13 cellular contexts compared by ENCODE assay signal in genomic region chr5:112907166-112907611, GRCh38. TPM values are rescaled to one million over a fixed set of nuclear protein-coding genes. Genes with fewer than 3 reads are reported as not detected.
DNase-seq lines count a peak whose midpoint lies in the region; ATAC-seq, FAIRE-seq and TF ChIP-seq lines count a peak whose summit lies in the region.
"Had no signal": no experiment of that assay in that cellular context is flagged by ENCODE, and none has a peak within 500 bp of the region (broad histone marks: within the 10 kb centered on the region; RNA-seq: fewer than 3 reads in every experiment).

No MANE protein-coding gene starts in this region.

- no peak for TF ChIP-seq POLR2A in GM12892 (IDR thresholded peaks at IDR 0.05; ENCODE audit: low read depth, low read length)

- no peaks in the 10 kb centered on the region for H3K9me3 Mint-ChIP-seq in naive B cell

- H3K4me1 Mint-ChIP-seq in naive B cell, result peaks cover 41 to 43% (median 42%) of the 10 kb centered on the region in 3 donors

- H3K36me3 Mint-ChIP-seq in naive B cell, result no peaks in the 10 kb centered on the region

- ATAC-seq in GM21825 (IDR thresholded peaks at IDR 0.05; ENCODE audit: unreplicated experiment), result peak; percentile 44
- peak in 1 of 2 donors; percentile 40 for ATAC-seq in naive B cell (ENCODE audit: low read depth in 2 of 2)
- no peak for ATAC-seq in HG02642 (IDR thresholded peaks at IDR 0.05; ENCODE audit: poor library complexity, unreplicated experiment)
- ATAC-seq in HG02840 (IDR thresholded peaks at IDR 0.05; ENCODE audit: low FRiP score, unreplicated experiment), result no peak
- ATAC-seq in GM18873 (IDR thresholded peaks at IDR 0.05; ENCODE audit: low FRiP score, unreplicated experiment), result no peak

- FAIRE-seq in GM12892 (lab: Jason Lieb, UNC), result peak; percentile 21

- no peaks in the 10 kb centered on the region for H3K27me3 Mint-ChIP-seq in naive B cell

- peak overlapping the region; percentile 1 to 97 (median 86) for H3K27ac Mint-ChIP-seq in naive B cell

- peak overlapping the region in 1 of 8 donors; percentile 21 for H3K4me3 Mint-ChIP-seq in naive B cell

- DNase-seq in GM12892 (ENCODE audit: insufficient read length), result no peak
- DNase-seq in anterior cingulate cortex (lab: John Stamatoyannopoulos, UW), result peak in 34 of 58 donors; percentile 3 to 76 (median 30)
- DNase-seq in naive B cell, result no peak
- no peak for DNase-seq in epidermal melanocyte (ENCODE audit: insufficient read length, low spot score)
- DNase-seq: activated CD4-positive, alpha-beta T cell treated with anti-CD3 and anti-CD28 coated beads for 1 hour; activated gamma-delta T cell treated with Interleukin-2 at 50 U/mL for 16 hours; NCI-H524 treated with DMSO at 0.1 percent for 48 hours; stimulated activated CD4-positive, alpha-beta T cell treated with anti-CD3 and anti-CD28 coated beads, Interleukin-1b, Interleukin-23, amount 100 ng/mL, for 48 hours; stomach had no signal

RNA-seq across cellular contexts. Expression of gene REEP5, which starts 14.8 kb away (rescaled TPM):
- polyA plus RNA-seq in GM12892 (2012; ENCODE audit: missing spikeins), result 25.6 TPM
- polyA plus RNA-seq in naive B cell (ENCODE audit: low read depth in 6 of 6), result 100 to 1,000 TPM in 3 of 6 donors, 10 to 100 TPM in 3; 92.3 to 138 (median 101) TPM

RNA-seq across cellular contexts. Expression of gene SRP19, which starts 46.1 kb away (rescaled TPM):
- 69.2 TPM for polyA plus RNA-seq in GM12892 (2012; ENCODE audit: missing spikeins)
- polyA plus RNA-seq in naive B cell (ENCODE audit: low read depth in 6 of 6), result 100 to 1,000 TPM; 104 to 153 (median 121) TPM

Comparison
In these comparisons a context has a peak if more than half of its experiments do, and no peak if none do; other contexts are left out.
1. DNase-seq: peak in anterior cingulate cortex (34 of 58); none in GM12892 (single experiment), naive B cell (single experiment) and epidermal melanocyte (single experiment).